In the genomic region with DNA sequence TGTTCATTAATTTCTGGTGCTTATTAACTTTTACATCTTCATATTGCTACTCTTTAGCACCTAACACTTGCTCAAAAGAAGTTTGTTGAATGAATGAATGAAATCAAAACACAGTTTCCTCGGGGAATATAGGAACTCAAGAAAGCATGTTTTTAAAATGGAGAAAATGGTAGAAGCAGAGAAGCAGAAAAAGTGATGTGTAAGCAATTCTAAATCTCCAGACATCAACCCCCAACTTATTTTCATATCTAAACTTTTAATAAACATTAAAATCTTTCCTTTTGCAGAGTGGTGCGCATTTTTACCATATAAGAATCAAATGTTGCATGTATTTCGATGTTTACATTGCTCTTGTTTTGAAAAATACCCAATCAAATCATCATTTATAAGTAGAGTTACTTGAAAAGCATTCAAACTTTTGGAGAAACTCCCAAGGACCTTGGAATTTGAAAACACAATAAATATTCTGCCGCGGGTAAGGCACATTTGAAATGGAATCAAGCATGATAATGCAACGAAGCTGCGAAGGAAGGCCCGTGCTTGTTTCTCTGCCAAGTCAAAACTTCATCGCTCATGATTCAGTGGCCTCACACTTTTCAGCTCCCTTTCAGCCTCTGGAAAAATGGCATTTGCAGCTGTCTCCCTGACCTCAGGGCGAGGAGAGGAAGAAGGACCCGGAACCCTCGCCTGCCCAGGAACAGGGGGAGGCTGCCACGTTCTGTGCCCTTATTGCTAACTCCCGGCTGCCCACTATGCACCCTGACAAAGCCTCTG, we compare ENCODE assay signal across 1 cellular context.
TF ChIP-seq lines count a peak whose summit lies in the region.

No MANE protein-coding gene starts in this region.

TF ChIP-seq in WTC11, 78 proteins besides CTCF, POLR2A, EP300 and RAD21 (continued from another document):
- TF ChIP-seq E2F5 (CRISPR knock-in tag; IDR thresholded peaks at IDR 0.05), result no peak
- TF ChIP-seq TEAD4 (CRISPR knock-in tag; IDR thresholded peaks at IDR 0.05), result no peak
- TF ChIP-seq ZNF121 (CRISPR knock-in tag; IDR thresholded peaks at IDR 0.05), result no peak
- TF ChIP-seq E2F1 (CRISPR knock-in tag; IDR thresholded peaks at IDR 0.05), result no peak
- TF ChIP-seq, protein P1, sequence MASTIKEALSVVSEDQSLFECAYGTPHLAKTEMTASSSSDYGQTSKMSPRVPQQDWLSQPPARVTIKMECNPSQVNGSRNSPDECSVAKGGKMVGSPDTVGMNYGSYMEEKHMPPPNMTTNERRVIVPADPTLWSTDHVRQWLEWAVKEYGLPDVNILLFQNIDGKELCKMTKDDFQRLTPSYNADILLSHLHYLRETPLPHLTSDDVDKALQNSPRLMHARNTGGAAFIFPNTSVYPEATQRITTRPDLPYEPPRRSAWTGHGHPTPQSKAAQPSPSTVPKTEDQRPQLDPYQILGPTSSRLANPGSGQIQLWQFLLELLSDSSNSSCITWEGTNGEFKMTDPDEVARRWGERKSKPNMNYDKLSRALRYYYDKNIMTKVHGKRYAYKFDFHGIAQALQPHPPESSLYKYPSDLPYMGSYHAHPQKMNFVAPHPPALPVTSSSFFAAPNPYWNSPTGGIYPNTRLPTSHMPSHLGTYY (CRISPR knock-in tag; IDR thresholded peaks at IDR 0.05), result no peak
- no peak for TF ChIP-seq TCF7 (CRISPR knock-in tag; IDR thresholded peaks at IDR 0.05; ENCODE audit: low read depth)
TF ChIP-seq in WTC11: peak in this region for 0.
